In genomic region chr1:33100119-33100415, GRCh38 we compare ENCODE assay signal across 8 cellular contexts. TPM values are rescaled to one million over a fixed set of nuclear protein-coding genes. Genes with fewer than 3 reads are reported as not detected.
A peak's percentile ranks its signal among the peaks of the same experiment; 100 is the strongest.
DNase-seq lines count a peak whose midpoint lies in the region; ATAC-seq and TF ChIP-seq lines count a peak whose summit lies in the region.
"Not testable (repeated sequence)": the region's sequence is repeated elsewhere in the genome, so short reads cannot be mapped to it uniquely, and the experiment has no call there.

No MANE protein-coding gene starts in this region.

- peak overlapping the region; percentile 97 to 99 for H2BK12ac ChIP-seq in mesenchymal stem cell (ENCODE audit: low read length in 2 of 2)

- peak overlapping the region; percentile 56 for H3K9ac ChIP-seq in HCT116 (ENCODE audit: low read length)
- H3K9ac ChIP-seq in mesenchymal stem cell (ENCODE audit: low read length): peak overlapping the region; percentile 72
- not testable (repeated sequence) for H3K9ac ChIP-seq in smooth muscle cell (ENCODE audit: low read depth)

- H3K27ac Mint-ChIP-seq in activated CD4-positive, alpha-beta T cell treated with anti-CD3 and anti-CD28 coated beads, Interleukin-2, amount 10 ng/mL, durations not matched to agents 7 days and 5 days: peak overlapping the region; percentile 98
- peak overlapping the region; percentile 93 for H3K27ac Mint-ChIP-seq in activated naive CD4-positive, alpha-beta T cell treated with anti-CD3 and anti-CD28 coated beads, Interleukin-2, amount 50 U/mL, for 24 hours

- CTCF ChIA-PET in HCT116 (lab: Charles Lee): interaction anchor here (1.1 kb wide), 1 partner anchor 13 kb away, joined by 3 read pairs; no protein-coding TSS in a partner anchor
- CTCF ChIA-PET in PC-9 (lab: Charles Lee): interaction anchor here (0.5 to 0.6 kb wide), 2 partner anchors 28 to 584 kb away, joined by 4 read pairs; no protein-coding TSS in a partner anchor
- CTCF ChIA-PET in activated CD4-positive, alpha-beta T cell treated with anti-CD3 and anti-CD28 coated beads, Interleukin-2, amount 10 ng/mL, durations not matched to agents 7 days and 5 days (lab: Charles Lee): interaction anchor here (0.7 to 7.2 kb wide), 6 partner anchors 12 to 123 kb away, joined by 3 to 63 read pairs (median 4); no protein-coding TSS in a partner anchor

- peaks cover 10% of the 10 kb centered on the region for H3K79me1 ChIP-seq in mesenchymal stem cell (replicated peaks; ENCODE audit: low read length, poor library complexity, severe bottlenecking)

- peak overlapping the region; percentile 93 for H2BK5ac ChIP-seq in mesenchymal stem cell (ENCODE audit: low read depth, low read length, poor library complexity, severe bottlenecking)

- H3K4me1 ChIP-seq in ACC112 (ENCODE audit: control insufficient read depth, insufficient read depth, low read length, unreplicated experiment): peaks cover 26% of the 10 kb centered on the region
- peaks cover 26 to 45% of the 10 kb centered on the region in 2 experiments for H3K4me1 ChIP-seq in HCT116 (ENCODE audit: control insufficient read depth in 1 of 2, insufficient read depth in 2 of 2, low read length in 2 of 2)
- H3K4me1 ChIP-seq in PC-9 (replicated peaks; ENCODE audit: insufficient read depth): peaks cover 26% of the 10 kb centered on the region
- H3K4me1 ChIP-seq in effector memory CD4-positive, alpha-beta T cell (ENCODE audit: control insufficient read depth, insufficient read depth, low read length, poor library complexity, severe bottlenecking): peaks cover 34% of the 10 kb centered on the region
- H3K4me1 ChIP-seq in mesenchymal stem cell (ENCODE audit: control insufficient read depth, insufficient read depth, low read depth, low read length): peaks cover 22% of the 10 kb centered on the region
- peaks cover 10% of the 10 kb centered on the region for H3K4me1 ChIP-seq in smooth muscle cell (ENCODE audit: low read depth)

- not testable (repeated sequence) for H3K36me3 ChIP-seq in ACC112 (ENCODE audit: insufficient read depth, low read length); HCT116 (ENCODE audit: control insufficient read depth in 1 of 2, insufficient read depth in 2 of 2, low read length in 2 of 2); PC-9 (ENCODE audit: low read depth); effector memory CD4-positive, alpha-beta T cell (ENCODE audit: control insufficient read depth, insufficient read depth, low read length); smooth muscle cell (ENCODE audit: low read depth)
- H3K36me3 ChIP-seq in mesenchymal stem cell (ENCODE audit: control insufficient read depth in 1 of 2, insufficient read depth in 2 of 2, low read depth in 1 of 2, low read length in 2 of 2): peaks cover 21 to 44% of the 10 kb centered on the region in 2 experiments

- intact Hi-C loops in HCT116 (cut with micrococcal nuclease); PC-9 (cut with micrococcal nuclease; ENCODE audit: unreplicated experiment): not testable (repeated sequence)

- peaks cover 19% of the 10 kb centered on the region for H3K36me3 Mint-ChIP-seq in activated CD4-positive, alpha-beta T cell treated with anti-CD3 and anti-CD28 coated beads, Interleukin-2, amount 10 ng/mL, durations not matched to agents 7 days and 5 days (ENCODE audit: low read depth)
- not testable (repeated sequence) for H3K36me3 Mint-ChIP-seq in activated naive CD4-positive, alpha-beta T cell treated with anti-CD3 and anti-CD28 coated beads, Interleukin-2, amount 50 U/mL, for 24 hours

- not testable (repeated sequence) for BruUV-seq in HCT116 (replicated peaks; lab: Mats Ljungman, UMichigan); PC-9 (replicated peaks; lab: Mats Ljungman, UMichigan)

- WGBS in mesenchymal stem cell: 93% methylated on average over 3 of the region's 4 CpGs
- WGBS in smooth muscle cell (ENCODE audit: low lambda C conversion rate): 75% methylated on average over 4 of the region's 4 CpGs

- H3K4ac ChIP-seq in mesenchymal stem cell (ENCODE audit: low read depth in 1 of 2, low read length in 2 of 2): peak overlapping the region in 1 of 2 experiments; percentile 67

- peak overlapping the region; percentile 73 for H3K4me3 Mint-ChIP-seq in activated CD4-positive, alpha-beta T cell treated with anti-CD3 and anti-CD28 coated beads, Interleukin-2, amount 10 ng/mL, durations not matched to agents 7 days and 5 days
- H3K4me3 Mint-ChIP-seq in activated naive CD4-positive, alpha-beta T cell treated with anti-CD3 and anti-CD28 coated beads, Interleukin-2, amount 50 U/mL, for 24 hours: peak overlapping the region; percentile 77

- peak overlapping the region; percentile 37 to 71 for H3K18ac ChIP-seq in mesenchymal stem cell (ENCODE audit: low read depth in 1 of 2, low read length in 2 of 2)

- H2AK5ac ChIP-seq in mesenchymal stem cell (ENCODE audit: low read length, severe bottlenecking): peak overlapping the region; percentile 73

- not testable (repeated sequence) for TF ChIP-seq RAD21 in HCT116 (IDR thresholded peaks at IDR 0.05; ENCODE audit: low read depth)

- H4K8ac ChIP-seq in mesenchymal stem cell (ENCODE audit: low read length): peak overlapping the region; percentile 91

- H2BK120ac ChIP-seq in mesenchymal stem cell (ENCODE audit: low read depth, low read length): peak overlapping the region; percentile 87

- DNase-seq in HCT116 (ENCODE audit: low read depth, low spot score); PC-9; activated CD4-positive, alpha-beta T cell treated with anti-CD3 and anti-CD28 coated beads, Interleukin-2, amount 10 ng/mL, durations not matched to agents 7 days and 5 days; effector memory CD4-positive, alpha-beta T cell; mesenchymal stem cell; smooth muscle cell (lab: John Stamatoyannopoulos, UW; ENCODE audit: unreplicated experiment): not testable (repeated sequence)

- not testable (repeated sequence) for TF ChIP-seq CTCF in HCT116 (IDR thresholded peaks at IDR 0.05 in 2 of 3, conservative IDR thresholded peaks at IDR 0.05 in 1 of 3; ENCODE audit: borderline replicate concordance in 1 of 3, insufficient read depth in 1 of 3, low read depth in 2 of 3, low read length in 2 of 3); PC-9 (conservative IDR thresholded peaks at IDR 0.05); smooth muscle cell (IDR thresholded peaks at IDR 0.05; ENCODE audit: borderline replicate concordance, insufficient read depth, poor library complexity, severe bottlenecking)

- H3K23ac ChIP-seq in mesenchymal stem cell (ENCODE audit: low read length in 2 of 2): not testable (repeated sequence)

- not testable (repeated sequence) for H3K9me3 Mint-ChIP-seq in activated CD4-positive, alpha-beta T cell treated with anti-CD3 and anti-CD28 coated beads, Interleukin-2, amount 10 ng/mL, durations not matched to agents 7 days and 5 days; activated naive CD4-positive, alpha-beta T cell treated with anti-CD3 and anti-CD28 coated beads, Interleukin-2, amount 50 U/mL, for 24 hours

- not testable (repeated sequence) for H3K14ac ChIP-seq in mesenchymal stem cell (ENCODE audit: low read length in 2 of 2)

- H2AFZ ChIP-seq in ACC112 (ENCODE audit: low read length, unreplicated experiment); HCT116 (ENCODE audit: low read depth, low read length, poor library complexity, severe bottlenecking); PC-9; mesenchymal stem cell (ENCODE audit: low read depth, low read length); smooth muscle cell (ENCODE audit: low read depth): not testable (repeated sequence)

- peak overlapping the region; percentile 49 for H2BK15ac ChIP-seq in mesenchymal stem cell (ENCODE audit: low read depth, poor library complexity, severe bottlenecking)

- not testable (repeated sequence) for H3K27me3 Mint-ChIP-seq in activated CD4-positive, alpha-beta T cell treated with anti-CD3 and anti-CD28 coated beads, Interleukin-2, amount 10 ng/mL, durations not matched to agents 7 days and 5 days; activated naive CD4-positive, alpha-beta T cell treated with anti-CD3 and anti-CD28 coated beads, Interleukin-2, amount 50 U/mL, for 24 hours

- H3K4me1 Mint-ChIP-seq in activated CD4-positive, alpha-beta T cell treated with anti-CD3 and anti-CD28 coated beads, Interleukin-2, amount 10 ng/mL, durations not matched to agents 7 days and 5 days: peaks cover 69% of the 10 kb centered on the region
- peaks cover 55% of the 10 kb centered on the region for H3K4me1 Mint-ChIP-seq in activated naive CD4-positive, alpha-beta T cell treated with anti-CD3 and anti-CD28 coated beads, Interleukin-2, amount 50 U/mL, for 24 hours

- H3K27ac ChIP-seq in ACC112 (ENCODE audit: low read depth, low read length) (peak overlapping the region; percentile 94), HCT116 (ENCODE audit: low read depth, low read length) (peak overlapping the region; percentile 78), PC-9 (peak overlapping the region; percentile 65), mesenchymal stem cell (ENCODE audit: low read length, poor library complexity, severe bottlenecking) (peak overlapping the region; percentile 98), smooth muscle cell (ENCODE audit: low read depth) (peak overlapping the region; percentile 89)
- peak overlapping the region; percentile 55 for H3K27ac ChIP-seq in effector memory CD4-positive, alpha-beta T cell (ENCODE audit: insufficient read depth, low read length, poor library complexity, severe bottlenecking)

- RAD21 ChIA-PET in HCT116 (lab: Charles Lee; ENCODE audit: low non-redundant PET in 1 of 2, low total read pairs in 2 of 2, uncharacterized antibody in 2 of 2, unreplicated experiment in 2 of 2): not testable (repeated sequence)

- peak overlapping the region; percentile 74 for H4K91ac ChIP-seq in mesenchymal stem cell (ENCODE audit: low read length)

- H3K4me2 ChIP-seq in HCT116 (ENCODE audit: low read length): peak overlapping the region; percentile 75
- H3K4me2 ChIP-seq in PC-9: peak overlapping the region; percentile 54
- H3K4me2 ChIP-seq in mesenchymal stem cell (ENCODE audit: low read length, poor library complexity, severe bottlenecking): not testable (repeated sequence)
- H3K4me2 ChIP-seq in smooth muscle cell: peak overlapping the region; percentile 76

- ATAC-seq in HCT116: not testable (repeated sequence)

- POLR2A ChIA-PET in HCT116 (lab: Charles Lee); PC-9 (lab: Charles Lee; ENCODE audit: unreplicated experiment): not testable (repeated sequence)
- POLR2A ChIA-PET in activated CD4-positive, alpha-beta T cell treated with anti-CD3 and anti-CD28 coated beads, Interleukin-2, amount 10 ng/mL, durations not matched to agents 7 days and 5 days (lab: Charles Lee): interaction anchor here (1.2 kb wide), 1 partner anchor 27 kb away, joined by 6 read pairs; no protein-coding TSS in a partner anchor

- not testable (repeated sequence) for H3K27me3 ChIP-seq in ACC112 (ENCODE audit: insufficient read depth, low read length); HCT116 (ENCODE audit: insufficient read depth, low read length); PC-9 (ENCODE audit: insufficient read depth, low read depth); effector memory CD4-positive, alpha-beta T cell (replicated peaks; ENCODE audit: control insufficient read depth, insufficient read depth, low read length, poor library complexity, severe bottlenecking); mesenchymal stem cell (ENCODE audit: control insufficient read depth in 1 of 2, insufficient read depth in 1 of 2, low read length in 2 of 2); smooth muscle cell (ENCODE audit: low read depth)

- 0 out of 2 replicates have a peak overlapping the region, but pooled peaks have one; percentile 8 for H3K4me3 ChIP-seq in ACC112 (ENCODE audit: low read depth, low read length)
- peak overlapping the region in 1 of 2 experiments; percentile 36; a peak in 3 of 4 replicates for H3K4me3 ChIP-seq in HCT116 (replicated peaks in 1 of 2; ENCODE audit: low read depth in 1 of 2, low read length in 2 of 2)
- not testable (repeated sequence) for H3K4me3 ChIP-seq in PC-9; effector memory CD4-positive, alpha-beta T cell (ENCODE audit: insufficient read depth, low read depth, low read length, poor library complexity, severe bottlenecking); mesenchymal stem cell (ENCODE audit: insufficient read depth in 1 of 2, low read depth in 1 of 2, low read length in 2 of 2); smooth muscle cell

- H4K20me1 ChIP-seq in HCT116 (ENCODE audit: insufficient read depth); PC-9 (ENCODE audit: insufficient read depth); smooth muscle cell (ENCODE audit: low read depth): not testable (repeated sequence)

- H3K9me2 ChIP-seq in HCT116 (ENCODE audit: insufficient read depth); PC-9 (ENCODE audit: insufficient read depth): not testable (repeated sequence)

- not testable (repeated sequence) for H3K9me3 ChIP-seq in HCT116 (ENCODE audit: control insufficient read depth in 1 of 2, insufficient read depth in 1 of 2, low read depth in 1 of 2, low read length in 2 of 2); PC-9 (ENCODE audit: insufficient read depth, low read depth); effector memory CD4-positive, alpha-beta T cell (ENCODE audit: control insufficient read depth, low read length); mesenchymal stem cell (ENCODE audit: control insufficient read depth, low read length); smooth muscle cell (replicated peaks; ENCODE audit: low read depth)

- H3F3A ChIP-seq in PC-9 (ENCODE audit: insufficient read depth, low read depth) (peaks cover 26% of the 10 kb centered on the region; the same call in 1 of the 2 replicates), smooth muscle cell (ENCODE audit: low read depth) (peaks cover 21% of the 10 kb centered on the region)

- not testable (repeated sequence) for TF ChIP-seq POLR2A in HCT116 (IDR thresholded peaks at IDR 0.05; ENCODE audit: borderline replicate concordance, extremely low read depth, insufficient read depth, insufficient read length)

- H3K79me2 ChIP-seq in ACC112 (ENCODE audit: control insufficient read depth, insufficient read depth, low read length, unreplicated experiment); HCT116 (ENCODE audit: insufficient read depth, low read length); PC-9 (ENCODE audit: low read depth); smooth muscle cell (ENCODE audit: low read depth): not testable (repeated sequence)

RNA-seq across cellular contexts. Expression of gene AZIN2, which starts 19.1 kb away (rescaled TPM):
- 7.8 TPM for total RNA-seq in HCT116 (2021; ENCODE audit: unreplicated experiment)
- 9.0 and 9.7 TPM in 2 replicates for polyA plus RNA-seq in HCT116 (2012)
- 7.3 and 11.6 TPM in 2 replicates for total RNA-seq in PC-9 (2021)
- total RNA-seq in activated CD4-positive, alpha-beta T cell treated with anti-CD3 and anti-CD28 coated beads, Interleukin-2, amount 10 ng/mL, durations not matched to agents 7 days and 5 days: 1 to 10 TPM; 4.1 to 5.5 TPM
- polyA plus RNA-seq in mesenchymal stem cell (2013, experiment 1 of 2): 4.2 TPM
- polyA plus RNA-seq in mesenchymal stem cell (2013, experiment 2 of 2): 3.2 TPM
- total RNA-seq in smooth muscle cell: 7.9 and 16.3 TPM in 2 replicates
- polyA plus RNA-seq in smooth muscle cell: 21.5 and 33.5 TPM in 2 replicates
